Comparison of ENCODE assay signal across 1 cellular context in the genomic region with DNA sequence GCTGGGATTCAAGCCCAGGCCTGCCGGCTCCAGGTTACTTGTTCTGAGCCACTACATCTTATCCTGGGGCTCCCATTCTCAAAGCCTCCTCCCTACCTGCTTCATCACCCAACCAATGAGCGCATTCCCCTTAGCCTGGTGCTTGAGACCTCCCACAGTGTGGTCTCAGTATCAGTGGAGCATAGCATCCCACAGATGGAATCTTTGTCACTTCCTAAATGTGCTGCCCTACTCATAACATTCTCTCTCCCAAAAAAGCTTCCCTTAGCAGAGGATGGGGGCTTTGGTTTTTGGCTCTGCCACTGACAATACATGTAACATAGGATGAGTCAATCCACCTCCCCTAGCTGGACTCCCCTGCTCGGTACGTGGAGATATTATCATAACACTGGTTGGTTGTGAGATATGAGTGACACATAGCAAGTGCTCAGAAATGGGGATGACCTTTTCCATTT.
TF ChIP-seq lines count a peak whose summit lies in the region.

No MANE protein-coding gene starts in this region.

TF ChIP-seq in HEK293, 187 proteins besides CTCF, POLR2A, EP300 and RAD21 (continued from another document):
- TF ChIP-seq, protein P1, sequence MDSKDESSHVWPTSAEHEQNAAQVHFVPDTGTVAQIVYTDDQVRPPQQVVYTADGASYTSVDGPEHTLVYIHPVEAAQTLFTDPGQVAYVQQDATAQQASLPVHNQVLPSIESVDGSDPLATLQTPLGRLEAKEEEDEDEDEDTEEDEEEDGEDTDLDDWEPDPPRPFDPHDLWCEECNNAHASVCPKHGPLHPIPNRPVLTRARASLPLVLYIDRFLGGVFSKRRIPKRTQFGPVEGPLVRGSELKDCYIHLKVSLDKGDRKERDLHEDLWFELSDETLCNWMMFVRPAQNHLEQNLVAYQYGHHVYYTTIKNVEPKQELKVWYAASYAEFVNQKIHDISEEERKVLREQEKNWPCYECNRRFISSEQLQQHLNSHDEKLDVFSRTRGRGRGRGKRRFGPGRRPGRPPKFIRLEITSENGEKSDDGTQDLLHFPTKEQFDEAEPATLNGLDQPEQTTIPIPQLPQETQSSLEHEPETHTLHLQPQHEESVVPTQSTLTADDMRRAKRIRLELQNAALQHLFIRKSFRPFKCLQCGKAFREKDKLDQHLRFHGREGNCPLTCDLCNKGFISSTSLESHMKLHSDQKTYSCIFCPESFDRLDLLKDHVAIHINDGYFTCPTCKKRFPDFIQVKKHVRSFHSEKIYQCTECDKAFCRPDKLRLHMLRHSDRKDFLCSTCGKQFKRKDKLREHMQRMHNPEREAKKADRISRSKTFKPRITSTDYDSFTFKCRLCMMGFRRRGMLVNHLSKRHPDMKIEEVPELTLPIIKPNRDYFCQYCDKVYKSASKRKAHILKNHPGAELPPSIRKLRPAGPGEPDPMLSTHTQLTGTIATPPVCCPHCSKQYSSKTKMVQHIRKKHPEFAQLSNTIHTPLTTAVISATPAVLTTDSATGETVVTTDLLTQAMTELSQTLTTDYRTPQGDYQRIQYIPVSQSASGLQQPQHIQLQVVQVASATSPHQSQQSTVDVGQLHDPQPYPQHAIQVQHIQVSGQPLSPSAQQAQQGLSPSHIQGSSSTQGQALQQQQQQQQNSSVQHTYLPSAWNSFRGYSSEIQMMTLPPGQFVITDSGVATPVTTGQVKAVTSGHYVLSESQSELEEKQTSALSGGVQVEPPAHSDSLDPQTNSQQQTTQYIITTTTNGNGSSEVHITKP (tag by site-specific recombination; IDR thresholded peaks at IDR 0.05), result no peak
